Comparison of ENCODE assay signal across 1 cellular context in the genomic region with DNA sequence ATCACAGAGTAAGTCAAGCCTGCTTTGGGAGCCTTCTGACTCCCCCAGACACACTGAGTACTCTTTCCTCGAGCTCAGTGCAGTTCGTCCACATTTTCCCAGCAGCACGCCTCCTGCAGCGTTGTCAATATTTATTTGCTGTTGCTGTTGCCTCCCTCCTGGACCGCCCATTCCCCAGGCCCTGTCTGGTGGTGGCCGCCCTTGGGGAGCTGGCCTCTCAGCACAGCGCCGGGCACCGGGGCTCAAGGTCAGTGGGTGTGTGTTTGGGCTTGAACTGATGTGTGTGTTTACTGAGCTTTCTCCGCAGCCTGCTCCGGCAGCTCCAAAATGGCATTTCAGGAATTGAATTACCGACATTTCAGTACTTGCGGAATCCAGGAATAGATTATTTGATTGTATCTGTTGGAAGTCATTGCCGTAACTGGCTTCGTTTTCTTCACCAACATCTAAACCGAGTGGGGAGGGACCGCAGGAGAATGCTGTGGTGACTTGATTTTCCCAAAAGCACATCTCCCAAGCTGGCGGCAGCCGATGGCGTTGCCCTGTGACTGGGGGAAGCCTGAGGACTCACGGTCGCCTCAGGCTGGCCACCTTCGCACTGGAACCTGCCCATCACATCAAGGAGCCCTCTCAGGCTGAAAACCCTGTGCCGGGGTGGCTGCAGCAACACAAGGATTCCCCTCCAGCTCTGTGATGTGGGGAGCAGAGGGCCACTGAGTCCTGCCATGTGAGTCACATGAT.
TF ChIP-seq lines count a peak whose summit lies in the region.

No MANE protein-coding gene starts in this region.

TF ChIP-seq in HepG2, 621 proteins besides CTCF, POLR2A, EP300 and RAD21 (continued from another document and continues in another):
- TF ChIP-seq SOX5 (CRISPR knock-in tag; IDR thresholded peaks at IDR 0.05; ENCODE audit: borderline replicate concordance) (peak; percentile 90), ZSCAN12 (CRISPR knock-in tag; IDR thresholded peaks at IDR 0.05) (no peak), NR0B2 (CRISPR knock-in tag; IDR thresholded peaks at IDR 0.05) (no peak), SALL1 (CRISPR knock-in tag; IDR thresholded peaks at IDR 0.05) (peak; percentile 99), NR1H2 (CRISPR knock-in tag; IDR thresholded peaks at IDR 0.05; ENCODE audit: borderline replicate concordance, low read depth) (no peak), ZNF33A (CRISPR knock-in tag; IDR thresholded peaks at IDR 0.05; ENCODE audit: borderline replicate concordance) (0 out of 2 replicates have a peak, but pooled peaks have one; percentile 76), GATA4 (IDR thresholded peaks at IDR 0.05; ENCODE audit: borderline replicate concordance, low read depth) (peak; percentile 40; the same call in 1 of the 2 replicates), ZNF318 (CRISPR knock-in tag; IDR thresholded peaks at IDR 0.05) (peak; percentile 30; the same call in 1 of the 2 replicates), RBAK (CRISPR knock-in tag; IDR thresholded peaks at IDR 0.05) (no peak), AHR (CRISPR knock-in tag; IDR thresholded peaks at IDR 0.05) (no peak), RFX1 (IDR thresholded peaks at IDR 0.05) (peak; percentile 43; the same call in 1 of the 2 replicates), SP140L (CRISPR knock-in tag; IDR thresholded peaks at IDR 0.05; ENCODE audit: borderline replicate concordance) (no peak), REXO4 (CRISPR knock-in tag; IDR thresholded peaks at IDR 0.05; ENCODE audit: borderline replicate concordance) (no peak), TARDBP (CRISPR knock-in tag; IDR thresholded peaks at IDR 0.05) (peak; percentile 81; the same call in 1 of the 2 replicates)
- TF ChIP-seq, protein P1, sequence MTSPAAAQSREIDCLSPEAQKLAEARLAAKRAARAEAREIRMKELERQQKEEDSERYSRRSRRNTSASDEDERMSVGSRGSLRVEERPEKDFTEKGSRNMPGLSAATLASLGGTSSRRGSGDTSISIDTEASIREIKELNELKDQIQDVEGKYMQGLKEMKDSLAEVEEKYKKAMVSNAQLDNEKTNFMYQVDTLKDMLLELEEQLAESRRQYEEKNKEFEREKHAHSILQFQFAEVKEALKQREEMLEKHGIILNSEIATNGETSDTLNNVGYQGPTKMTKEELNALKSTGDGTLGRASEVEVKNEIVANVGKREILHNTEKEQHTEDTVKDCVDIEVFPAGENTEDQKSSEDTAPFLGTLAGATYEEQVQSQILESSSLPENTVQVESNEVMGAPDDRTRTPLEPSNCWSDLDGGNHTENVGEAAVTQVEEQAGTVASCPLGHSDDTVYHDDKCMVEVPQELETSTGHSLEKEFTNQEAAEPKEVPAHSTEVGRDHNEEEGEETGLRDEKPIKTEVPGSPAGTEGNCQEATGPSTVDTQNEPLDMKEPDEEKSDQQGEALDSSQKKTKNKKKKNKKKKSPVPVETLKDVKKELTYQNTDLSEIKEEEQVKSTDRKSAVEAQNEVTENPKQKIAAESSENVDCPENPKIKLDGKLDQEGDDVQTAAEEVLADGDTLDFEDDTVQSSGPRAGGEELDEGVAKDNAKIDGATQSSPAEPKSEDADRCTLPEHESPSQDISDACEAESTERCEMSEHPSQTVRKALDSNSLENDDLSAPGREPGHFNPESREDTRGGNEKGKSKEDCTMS (CRISPR knock-in tag; conservative IDR thresholded peaks at IDR 0.05): no peak
- TF ChIP-seq, protein P2, sequence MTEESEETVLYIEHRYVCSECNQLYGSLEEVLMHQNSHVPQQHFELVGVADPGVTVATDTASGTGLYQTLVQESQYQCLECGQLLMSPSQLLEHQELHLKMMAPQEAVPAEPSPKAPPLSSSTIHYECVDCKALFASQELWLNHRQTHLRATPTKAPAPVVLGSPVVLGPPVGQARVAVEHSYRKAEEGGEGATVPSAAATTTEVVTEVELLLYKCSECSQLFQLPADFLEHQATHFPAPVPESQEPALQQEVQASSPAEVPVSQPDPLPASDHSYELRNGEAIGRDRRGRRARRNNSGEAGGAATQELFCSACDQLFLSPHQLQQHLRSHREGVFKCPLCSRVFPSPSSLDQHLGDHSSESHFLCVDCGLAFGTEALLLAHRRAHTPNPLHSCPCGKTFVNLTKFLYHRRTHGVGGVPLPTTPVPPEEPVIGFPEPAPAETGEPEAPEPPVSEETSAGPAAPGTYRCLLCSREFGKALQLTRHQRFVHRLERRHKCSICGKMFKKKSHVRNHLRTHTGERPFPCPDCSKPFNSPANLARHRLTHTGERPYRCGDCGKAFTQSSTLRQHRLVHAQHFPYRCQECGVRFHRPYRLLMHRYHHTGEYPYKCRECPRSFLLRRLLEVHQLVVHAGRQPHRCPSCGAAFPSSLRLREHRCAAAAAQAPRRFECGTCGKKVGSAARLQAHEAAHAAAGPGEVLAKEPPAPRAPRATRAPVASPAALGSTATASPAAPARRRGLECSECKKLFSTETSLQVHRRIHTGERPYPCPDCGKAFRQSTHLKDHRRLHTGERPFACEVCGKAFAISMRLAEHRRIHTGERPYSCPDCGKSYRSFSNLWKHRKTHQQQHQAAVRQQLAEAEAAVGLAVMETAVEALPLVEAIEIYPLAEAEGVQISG (CRISPR knock-in tag; IDR thresholded peaks at IDR 0.05): peak; percentile 86
- TF ChIP-seq, protein P3, sequence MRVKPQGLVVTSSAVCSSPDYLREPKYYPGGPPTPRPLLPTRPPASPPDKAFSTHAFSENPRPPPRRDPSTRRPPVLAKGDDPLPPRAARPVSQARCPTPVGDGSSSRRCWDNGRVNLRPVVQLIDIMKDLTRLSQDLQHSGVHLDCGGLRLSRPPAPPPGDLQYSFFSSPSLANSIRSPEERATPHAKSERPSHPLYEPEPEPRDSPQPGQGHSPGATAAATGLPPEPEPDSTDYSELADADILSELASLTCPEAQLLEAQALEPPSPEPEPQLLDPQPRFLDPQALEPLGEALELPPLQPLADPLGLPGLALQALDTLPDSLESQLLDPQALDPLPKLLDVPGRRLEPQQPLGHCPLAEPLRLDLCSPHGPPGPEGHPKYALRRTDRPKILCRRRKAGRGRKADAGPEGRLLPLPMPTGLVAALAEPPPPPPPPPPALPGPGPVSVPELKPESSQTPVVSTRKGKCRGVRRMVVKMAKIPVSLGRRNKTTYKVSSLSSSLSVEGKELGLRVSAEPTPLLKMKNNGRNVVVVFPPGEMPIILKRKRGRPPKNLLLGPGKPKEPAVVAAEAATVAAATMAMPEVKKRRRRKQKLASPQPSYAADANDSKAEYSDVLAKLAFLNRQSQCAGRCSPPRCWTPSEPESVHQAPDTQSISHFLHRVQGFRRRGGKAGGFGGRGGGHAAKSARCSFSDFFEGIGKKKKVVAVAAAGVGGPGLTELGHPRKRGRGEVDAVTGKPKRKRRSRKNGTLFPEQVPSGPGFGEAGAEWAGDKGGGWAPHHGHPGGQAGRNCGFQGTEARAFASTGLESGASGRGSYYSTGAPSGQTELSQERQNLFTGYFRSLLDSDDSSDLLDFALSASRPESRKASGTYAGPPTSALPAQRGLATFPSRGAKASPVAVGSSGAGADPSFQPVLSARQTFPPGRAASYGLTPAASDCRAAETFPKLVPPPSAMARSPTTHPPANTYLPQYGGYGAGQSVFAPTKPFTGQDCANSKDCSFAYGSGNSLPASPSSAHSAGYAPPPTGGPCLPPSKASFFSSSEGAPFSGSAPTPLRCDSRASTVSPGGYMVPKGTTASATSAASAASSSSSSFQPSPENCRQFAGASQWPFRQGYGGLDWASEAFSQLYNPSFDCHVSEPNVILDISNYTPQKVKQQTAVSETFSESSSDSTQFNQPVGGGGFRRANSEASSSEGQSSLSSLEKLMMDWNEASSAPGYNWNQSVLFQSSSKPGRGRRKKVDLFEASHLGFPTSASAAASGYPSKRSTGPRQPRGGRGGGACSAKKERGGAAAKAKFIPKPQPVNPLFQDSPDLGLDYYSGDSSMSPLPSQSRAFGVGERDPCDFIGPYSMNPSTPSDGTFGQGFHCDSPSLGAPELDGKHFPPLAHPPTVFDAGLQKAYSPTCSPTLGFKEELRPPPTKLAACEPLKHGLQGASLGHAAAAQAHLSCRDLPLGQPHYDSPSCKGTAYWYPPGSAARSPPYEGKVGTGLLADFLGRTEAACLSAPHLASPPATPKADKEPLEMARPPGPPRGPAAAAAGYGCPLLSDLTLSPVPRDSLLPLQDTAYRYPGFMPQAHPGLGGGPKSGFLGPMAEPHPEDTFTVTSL (CRISPR knock-in tag; IDR thresholded peaks at IDR 0.05; ENCODE audit: borderline replicate concordance): peak; percentile 95
- TF ChIP-seq, protein P4, sequence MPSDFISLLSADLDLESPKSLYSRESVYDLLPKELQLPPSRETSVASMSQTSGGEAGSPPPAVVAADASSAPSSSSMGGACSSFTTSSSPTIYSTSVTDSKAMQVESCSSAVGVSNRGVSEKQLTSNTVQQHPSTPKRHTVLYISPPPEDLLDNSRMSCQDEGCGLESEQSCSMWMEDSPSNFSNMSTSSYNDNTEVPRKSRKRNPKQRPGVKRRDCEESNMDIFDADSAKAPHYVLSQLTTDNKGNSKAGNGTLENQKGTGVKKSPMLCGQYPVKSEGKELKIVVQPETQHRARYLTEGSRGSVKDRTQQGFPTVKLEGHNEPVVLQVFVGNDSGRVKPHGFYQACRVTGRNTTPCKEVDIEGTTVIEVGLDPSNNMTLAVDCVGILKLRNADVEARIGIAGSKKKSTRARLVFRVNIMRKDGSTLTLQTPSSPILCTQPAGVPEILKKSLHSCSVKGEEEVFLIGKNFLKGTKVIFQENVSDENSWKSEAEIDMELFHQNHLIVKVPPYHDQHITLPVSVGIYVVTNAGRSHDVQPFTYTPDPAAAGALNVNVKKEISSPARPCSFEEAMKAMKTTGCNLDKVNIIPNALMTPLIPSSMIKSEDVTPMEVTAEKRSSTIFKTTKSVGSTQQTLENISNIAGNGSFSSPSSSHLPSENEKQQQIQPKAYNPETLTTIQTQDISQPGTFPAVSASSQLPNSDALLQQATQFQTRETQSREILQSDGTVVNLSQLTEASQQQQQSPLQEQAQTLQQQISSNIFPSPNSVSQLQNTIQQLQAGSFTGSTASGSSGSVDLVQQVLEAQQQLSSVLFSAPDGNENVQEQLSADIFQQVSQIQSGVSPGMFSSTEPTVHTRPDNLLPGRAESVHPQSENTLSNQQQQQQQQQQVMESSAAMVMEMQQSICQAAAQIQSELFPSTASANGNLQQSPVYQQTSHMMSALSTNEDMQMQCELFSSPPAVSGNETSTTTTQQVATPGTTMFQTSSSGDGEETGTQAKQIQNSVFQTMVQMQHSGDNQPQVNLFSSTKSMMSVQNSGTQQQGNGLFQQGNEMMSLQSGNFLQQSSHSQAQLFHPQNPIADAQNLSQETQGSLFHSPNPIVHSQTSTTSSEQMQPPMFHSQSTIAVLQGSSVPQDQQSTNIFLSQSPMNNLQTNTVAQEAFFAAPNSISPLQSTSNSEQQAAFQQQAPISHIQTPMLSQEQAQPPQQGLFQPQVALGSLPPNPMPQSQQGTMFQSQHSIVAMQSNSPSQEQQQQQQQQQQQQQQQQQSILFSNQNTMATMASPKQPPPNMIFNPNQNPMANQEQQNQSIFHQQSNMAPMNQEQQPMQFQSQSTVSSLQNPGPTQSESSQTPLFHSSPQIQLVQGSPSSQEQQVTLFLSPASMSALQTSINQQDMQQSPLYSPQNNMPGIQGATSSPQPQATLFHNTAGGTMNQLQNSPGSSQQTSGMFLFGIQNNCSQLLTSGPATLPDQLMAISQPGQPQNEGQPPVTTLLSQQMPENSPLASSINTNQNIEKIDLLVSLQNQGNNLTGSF (CRISPR knock-in tag; IDR thresholded peaks at IDR 0.05): no peak
